Comparison of ENCODE assay signal across 18 cellular contexts in the genomic region with DNA sequence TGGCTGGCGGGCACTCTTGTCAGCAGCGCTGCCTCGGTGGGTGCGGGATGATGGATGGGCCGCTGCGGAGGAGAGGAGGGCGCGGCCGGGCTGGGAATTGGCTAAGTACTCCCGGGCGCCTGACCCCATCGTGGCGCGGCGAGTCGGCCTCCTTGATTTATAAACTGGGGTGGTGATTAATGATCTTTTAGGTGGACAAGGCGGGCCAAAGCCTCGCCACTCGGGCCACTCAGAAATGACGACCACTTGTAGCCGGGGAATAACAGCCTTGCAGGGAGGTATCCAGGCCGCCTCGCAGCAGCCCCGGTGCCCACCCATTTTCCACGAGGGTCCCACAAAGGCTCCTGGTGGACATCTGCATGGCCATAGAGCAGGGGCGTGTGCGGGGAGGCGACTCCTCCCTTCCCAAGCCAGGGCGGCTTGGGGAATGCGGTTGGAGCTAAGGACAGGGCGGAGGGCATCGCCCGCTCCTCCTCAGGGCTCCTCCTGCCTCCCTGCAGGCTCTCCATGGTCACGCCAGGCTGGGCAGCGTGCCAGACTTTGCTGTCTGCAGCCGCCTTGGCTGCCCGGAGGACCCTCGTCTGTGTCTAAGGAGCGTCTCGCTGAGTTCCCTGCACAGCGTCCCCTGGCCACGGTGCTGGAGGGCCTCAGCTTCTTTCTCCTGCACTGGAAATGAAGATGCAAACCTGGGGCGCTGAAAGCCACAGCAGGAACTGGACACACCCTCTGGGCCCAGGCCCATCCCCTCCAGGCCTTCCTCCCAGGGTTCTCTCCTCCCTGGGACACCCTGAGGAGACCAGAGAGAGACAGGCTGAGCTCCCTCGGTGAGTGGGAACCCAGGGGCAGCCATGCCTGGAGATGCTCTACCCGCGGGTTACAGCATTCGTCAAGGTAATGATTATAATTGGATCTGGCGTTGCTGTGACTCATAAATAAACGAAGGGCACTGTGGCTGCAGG.
"Had no signal": no experiment of that assay in that cellular context is flagged by ENCODE, and none has a peak within 500 bp of the region (broad histone marks: within the 10 kb centered on the region; RNA-seq: fewer than 3 reads in every experiment).

No MANE protein-coding gene starts in this region.

- H3K4me1 Mint-ChIP-seq: activated naive CD4-positive, alpha-beta T cell treated with anti-CD3 and anti-CD28 coated beads, Interleukin-2, amount 50 U/mL, for 24 hours; central memory CD8-positive, alpha-beta T cell; naive thymus-derived CD8-positive, alpha-beta T cell; stimulated activated naive CD8-positive, alpha-beta T cell treated with anti-CD3 and anti-CD28 coated beads, Interleukin-15, amount 100 ng/mL, for 72 hours had no signal

- H3K27ac Mint-ChIP-seq: activated naive CD4-positive, alpha-beta T cell treated with anti-CD3 and anti-CD28 coated beads, Interleukin-2, amount 50 U/mL, for 24 hours; naive thymus-derived CD8-positive, alpha-beta T cell; stimulated activated naive CD8-positive, alpha-beta T cell treated with anti-CD3 and anti-CD28 coated beads, Interleukin-15, amount 100 ng/mL, for 72 hours had no signal

- DNase-seq: activated effector memory CD4-positive, alpha-beta T cell treated with Interleukin-2 at 50 U/mL for 16 hours; activated T-cell treated with anti-CD3 and anti-CD28 coated beads, Interleukin-2, amount 50 U/mL, for 1 hour; body of pancreas; cortex of kidney; effector CD8-positive, alpha-beta T cell; gastrocnemius medialis; mammary epithelial cell; mucosa of descending colon; naive thymus-derived CD8-positive, alpha-beta T cell; stimulated activated CD4-positive, alpha-beta T cell treated with anti-CD3 and anti-CD28 coated beads, Interleukin-15, amount 100 ng/mL, for 24 hours; stimulated activated CD4-positive, alpha-beta T cell treated with anti-CD3 and anti-CD28 coated beads, Interleukin-4, amount 100 ng/mL, for 24 hours; stimulated activated naive CD8-positive, alpha-beta T cell treated with anti-CD3 and anti-CD28 coated beads, Interleukin-15, amount 100 ng/mL, for 72 hours; uterus had no signal

- H3K4me1 ChIP-seq: body of pancreas, gastrocnemius medialis, uterus had no signal

- H3K4me3 Mint-ChIP-seq: activated naive CD4-positive, alpha-beta T cell treated with anti-CD3 and anti-CD28 coated beads, Interleukin-2, amount 50 U/mL, for 24 hours; central memory CD8-positive, alpha-beta T cell; naive thymus-derived CD8-positive, alpha-beta T cell; stimulated activated naive CD8-positive, alpha-beta T cell treated with anti-CD3 and anti-CD28 coated beads, Interleukin-15, amount 100 ng/mL, for 72 hours had no signal

- H3K36me3 ChIP-seq: gastrocnemius medialis, ovary, uterus had no signal

- H2AFZ ChIP-seq: hepatocyte had no signal

- H3K4me2 ChIP-seq: hepatocyte had no signal

- H3K4me3 ChIP-seq: body of pancreas, gastrocnemius medialis, hepatocyte, mucosa of descending colon, ovary, uterus had no signal

- H3K9me3 Mint-ChIP-seq: activated naive CD4-positive, alpha-beta T cell treated with anti-CD3 and anti-CD28 coated beads, Interleukin-2, amount 50 U/mL, for 24 hours; central memory CD8-positive, alpha-beta T cell; naive thymus-derived CD8-positive, alpha-beta T cell; stimulated activated naive CD8-positive, alpha-beta T cell treated with anti-CD3 and anti-CD28 coated beads, Interleukin-15, amount 100 ng/mL, for 72 hours had no signal

- H3K27me3 ChIP-seq: body of pancreas, hepatocyte, ovary, uterus had no signal

- ATAC-seq: activated CD4-positive, CD25-positive, alpha-beta regulatory T cell treated with anti-CD3 and anti-CD28 coated beads, Interleukin-2, amount 50 U/mL, for 24 hours; body of pancreas; gastrocnemius medialis; mucosa of descending colon; naive thymus-derived CD8-positive, alpha-beta T cell; stimulated activated naive CD8-positive, alpha-beta T cell treated with anti-CD3 and anti-CD28 coated beads, Interleukin-15, amount 100 ng/mL, for 72 hours had no signal

- H3K27ac ChIP-seq: body of pancreas, gastrocnemius medialis, hepatocyte, ovary, uterus had no signal

- H3K9me3 ChIP-seq: body of pancreas, gastrocnemius medialis, mucosa of descending colon, ovary, uterus had no signal

- H3K79me2 ChIP-seq: hepatocyte had no signal

- H3K36me3 Mint-ChIP-seq: activated naive CD4-positive, alpha-beta T cell treated with anti-CD3 and anti-CD28 coated beads, Interleukin-2, amount 50 U/mL, for 24 hours; naive thymus-derived CD8-positive, alpha-beta T cell had no signal
